Comparison of ENCODE assay signal across 2 cellular contexts in the genomic region with DNA sequence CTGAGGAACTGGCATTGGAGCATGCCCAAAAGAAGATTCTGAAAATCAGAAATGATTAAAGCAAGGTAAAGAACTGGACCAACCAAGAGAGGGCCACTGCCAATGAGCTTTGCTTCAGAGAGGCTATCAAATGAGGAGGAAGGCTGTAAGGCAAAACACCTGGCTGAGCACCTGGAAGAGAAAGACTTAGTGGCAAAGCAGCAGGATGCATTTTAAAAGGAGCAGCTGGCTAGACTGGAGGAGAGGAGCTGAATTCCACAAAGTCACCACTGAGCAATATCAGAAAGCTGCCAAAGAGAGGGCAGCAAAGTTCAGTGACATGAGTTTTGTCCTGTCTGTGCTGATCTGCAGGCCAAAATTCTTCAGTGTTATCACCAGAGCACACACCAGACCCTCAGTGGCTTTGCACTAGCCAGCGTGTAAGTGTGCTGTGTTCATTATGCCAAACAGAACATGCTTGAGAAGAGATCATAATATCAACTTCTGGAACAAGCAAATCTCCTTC.
TF ChIP-seq lines count a peak whose summit lies in the region.

No MANE protein-coding gene starts in this region.

TF ChIP-seq in WTC11, 78 proteins besides CTCF, POLR2A, EP300 and RAD21:
- TF ChIP-seq ZMAT4 (CRISPR knock-in tag; IDR thresholded peaks at IDR 0.05) (no peak), SMAD4 (CRISPR knock-in tag; IDR thresholded peaks at IDR 0.05) (no peak)

TF ChIP-seq in HEK293T, 16 proteins besides CTCF, POLR2A, EP300 and RAD21:
- TF ChIP-seq ELF4 (IDR thresholded peaks at IDR 0.05) (no peak), CTBP1 (IDR thresholded peaks at IDR 0.05; ENCODE audit: borderline replicate concordance) (no peak), TARDBP (IDR thresholded peaks at IDR 0.05) (no peak), ARNT (IDR thresholded peaks at IDR 0.05) (no peak), L3MBTL2 (conservative IDR thresholded peaks at IDR 0.05) (no peak), SP1 (IDR thresholded peaks at IDR 0.05) (no peak), NFRKB (IDR thresholded peaks at IDR 0.05) (no peak), FOXM1 (IDR thresholded peaks at IDR 0.05; ENCODE audit: borderline replicate concordance) (no peak), HDGF (IDR thresholded peaks at IDR 0.05; ENCODE audit: borderline replicate concordance) (no peak), LEF1 (IDR thresholded peaks at IDR 0.05; ENCODE audit: borderline replicate concordance) (no peak), FOXA1 (IDR thresholded peaks at IDR 0.05) (no peak), ZNF384 (IDR thresholded peaks at IDR 0.05) (no peak), BHLHE40 (IDR thresholded peaks at IDR 0.05; ENCODE audit: borderline replicate concordance) (no peak), FOXK2 (IDR thresholded peaks at IDR 0.05) (no peak), SUZ12 (IDR thresholded peaks at IDR 0.05) (no peak)
- TF ChIP-seq, protein P1, sequence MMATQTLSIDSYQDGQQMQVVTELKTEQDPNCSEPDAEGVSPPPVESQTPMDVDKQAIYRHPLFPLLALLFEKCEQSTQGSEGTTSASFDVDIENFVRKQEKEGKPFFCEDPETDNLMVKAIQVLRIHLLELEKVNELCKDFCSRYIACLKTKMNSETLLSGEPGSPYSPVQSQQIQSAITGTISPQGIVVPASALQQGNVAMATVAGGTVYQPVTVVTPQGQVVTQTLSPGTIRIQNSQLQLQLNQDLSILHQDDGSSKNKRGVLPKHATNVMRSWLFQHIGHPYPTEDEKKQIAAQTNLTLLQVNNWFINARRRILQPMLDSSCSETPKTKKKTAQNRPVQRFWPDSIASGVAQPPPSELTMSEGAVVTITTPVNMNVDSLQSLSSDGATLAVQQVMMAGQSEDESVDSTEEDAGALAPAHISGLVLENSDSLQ (IDR thresholded peaks at IDR 0.05) = no peak
